Comparison of ENCODE assay signal across 8 cellular contexts in the genomic region with DNA sequence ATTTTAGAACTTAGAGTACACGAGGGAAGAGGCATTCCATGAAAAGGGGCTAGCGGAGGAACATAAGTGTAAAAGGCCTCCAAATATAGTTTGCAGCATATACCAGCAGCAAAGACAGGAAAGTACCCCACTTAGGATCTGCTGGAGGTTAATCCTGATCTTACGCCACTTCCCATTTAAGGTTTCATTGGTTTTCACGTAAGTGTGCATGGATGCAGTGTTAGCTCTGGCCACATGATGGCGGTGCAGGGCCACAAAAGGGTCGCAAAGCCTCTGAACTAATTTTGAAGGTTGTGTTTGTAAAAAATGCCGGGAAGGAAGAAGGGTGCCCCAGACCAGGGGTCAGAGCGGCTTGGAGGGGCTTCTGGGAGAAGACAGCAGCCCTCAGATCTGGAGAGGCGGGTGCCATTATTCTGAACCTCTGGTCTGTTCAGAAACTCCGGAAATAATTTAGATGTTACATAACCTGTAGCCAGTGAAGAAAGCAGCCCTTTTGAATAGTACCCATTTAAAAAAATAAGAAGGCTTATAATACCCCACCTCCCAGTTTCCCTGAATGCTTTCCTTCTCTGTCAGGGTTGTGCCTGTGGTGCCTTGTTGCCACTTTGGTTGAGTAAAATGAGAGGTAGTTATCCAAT. TPM values are rescaled to one million over a fixed set of nuclear protein-coding genes. Genes with fewer than 3 reads are reported as not detected.
A peak's percentile ranks its signal among the peaks of the same experiment; 100 is the strongest.
DNase-seq lines count a peak whose midpoint lies in the region; ATAC-seq, FAIRE-seq and TF ChIP-seq lines count a peak whose summit lies in the region.

No MANE protein-coding gene starts in this region.

- H3K9me3 ChIP-seq in A549 = no peaks in the 10 kb centered on the region
- no peaks in the 10 kb centered on the region for H3K9me3 ChIP-seq in skeletal muscle satellite cell (replicated peaks; ENCODE audit: low read length)

- H3K27ac Mint-ChIP-seq in T-helper 2 cell treated with Interferon-gamma antibody and Interleukin-4, amounts not matched to agents 5 μg/mL and 100 μg/mL, for 36 hours = no peak overlapping the region

- H3K4me3 ChIP-seq in A549 = no peak overlapping the region
- no peak overlapping the region for H3K4me3 ChIP-seq in brain microvascular endothelial cell (ENCODE audit: low read depth, low read length)
- peak overlapping the region; percentile 21 for H3K4me3 ChIP-seq in skeletal muscle satellite cell (ENCODE audit: low read length)

- H3K4me1 ChIP-seq in A549 = no peaks in the 10 kb centered on the region
- peaks cover 12% of the 10 kb centered on the region for H3K4me1 ChIP-seq in skeletal muscle satellite cell (ENCODE audit: control insufficient read depth, insufficient read depth, low read length)

- H3K27ac ChIP-seq in A549 (no peak overlapping the region), brain microvascular endothelial cell (no peak overlapping the region)

- H3K27me3 Mint-ChIP-seq in T-helper 2 cell treated with Interferon-gamma antibody and Interleukin-4, amounts not matched to agents 5 μg/mL and 100 μg/mL, for 36 hours (ENCODE audit: low read depth) = peaks cover 15% of the 10 kb centered on the region

- 1% methylated on average over 10 of the region's 10 CpGs for WGBS in A549 (ENCODE audit: missing lambda C conversion rate)

- no peaks in the 10 kb centered on the region for H3K9me3 Mint-ChIP-seq in T-helper 2 cell treated with Interferon-gamma antibody and Interleukin-4, amounts not matched to agents 5 μg/mL and 100 μg/mL, for 36 hours

- H3K4me1 Mint-ChIP-seq in T-helper 2 cell treated with Interferon-gamma antibody and Interleukin-4, amounts not matched to agents 5 μg/mL and 100 μg/mL, for 36 hours (ENCODE audit: low read depth) = peaks cover 6% of the 10 kb centered on the region

- DNase-seq in A549 (ENCODE audit: low read depth in 1 of 2, low spot score in 1 of 2) (peak; percentile 18 to 68), NCI-H1930 (lab: John Stamatoyannopoulos, UW) (peak; percentile 35 to 67), brain microvascular endothelial cell (peak; percentile 57), iPS-NIHi11 (ENCODE audit: low spot score) (peak; percentile 61)
- peak; percentile 42 for DNase-seq in T-helper 2 cell treated with Interferon-gamma antibody and Interleukin-4, amounts not matched to agents 5 μg/mL and 100 μg/mL, for 36 hours (ENCODE audit: low spot score)

- FAIRE-seq in A549 (lab: Jason Lieb, UNC) = peak; percentile 49

- peak; percentile 75 to 89; a peak in 5 of 6 replicates for ATAC-seq in A549
- ATAC-seq in GM18508 (IDR thresholded peaks at IDR 0.05; ENCODE audit: insufficient read depth, unreplicated experiment) = peak; percentile 64
- peak; percentile 74 for ATAC-seq in HG02973 (IDR thresholded peaks at IDR 0.05; ENCODE audit: unreplicated experiment)

- H3K27me3 ChIP-seq in brain microvascular endothelial cell (replicated peaks) = no peaks in the 10 kb centered on the region
- peaks cover 24% of the 10 kb centered on the region for H3K27me3 ChIP-seq in skeletal muscle satellite cell (ENCODE audit: control insufficient read depth, insufficient read depth, low read length)

- POLR2A ChIA-PET in A549 (lab: Yijun Ruan, JAX) = no interaction called here

- TF ChIP-seq CTCF in A549 (IDR thresholded peaks at IDR 0.05) = peak; percentile 91
- peak; percentile 97 for TF ChIP-seq CTCF in brain microvascular endothelial cell (IDR thresholded peaks at IDR 0.05; ENCODE audit: low read depth, low read length, missing control alignments)

- H3K4me3 Mint-ChIP-seq in T-helper 2 cell treated with Interferon-gamma antibody and Interleukin-4, amounts not matched to agents 5 μg/mL and 100 μg/mL, for 36 hours = peak overlapping the region; percentile 13

- H3K36me3 ChIP-seq in brain microvascular endothelial cell (replicated peaks) (no peaks in the 10 kb centered on the region), skeletal muscle satellite cell (ENCODE audit: insufficient read depth, low read length) (no peaks in the 10 kb centered on the region)

- peak; percentile 94 to 96 for TF ChIP-seq RAD21 in A549 (conservative IDR thresholded peaks at IDR 0.05 in 1 of 2, IDR thresholded peaks at IDR 0.05 in 1 of 2)

- in situ Hi-C loops in brain microvascular endothelial cell (cut with HindIII; ENCODE audit: low pct_ligation_motif_present, low sequenced_read_pairs) = no loop called here

- no peak for TF ChIP-seq POLR2A in A549 (IDR thresholded peaks at IDR 0.05; ENCODE audit: low read length)

- H3K36me3 Mint-ChIP-seq in T-helper 2 cell treated with Interferon-gamma antibody and Interleukin-4, amounts not matched to agents 5 μg/mL and 100 μg/mL, for 36 hours (ENCODE audit: low read depth) = no peaks in the 10 kb centered on the region

- CTCF ChIA-PET in A549 (lab: Yijun Ruan, JAX) = interaction anchor here (0.7 to 1.9 kb wide), 9 partner anchors 10 to 1911 kb away, joined by 3 to 10 read pairs (median 4); no protein-coding TSS in a partner anchor

- peak overlapping the region; percentile 64 for H3K4me2 ChIP-seq in A549
- H3K4me2 ChIP-seq in skeletal muscle satellite cell (ENCODE audit: low read length) = peak overlapping the region; percentile 64

- no peak for TF ChIP-seq EP300 in A549 (IDR thresholded peaks at IDR 0.05)

- H3K9ac ChIP-seq in skeletal muscle satellite cell (ENCODE audit: low read depth, low read length) = peak overlapping the region; percentile 34

TF ChIP-seq in A549, 52 proteins besides CTCF, POLR2A, EP300 and RAD21:
- peak; percentile 83 for TF ChIP-seq SMC3 (IDR thresholded peaks at IDR 0.05)
- no peak for TF ChIP-seq RFX5 (IDR thresholded peaks at IDR 0.05)

RNA-seq across cellular contexts. Expression of a gene that starts 59.5 kb away (rescaled TPM):
- polyA plus RNA-seq in A549 (2011; rRNA removed) (0.03 TPM in 1 of 2 replicates, not detected in the other), A549 (2017; fragmentation: RNase III; extraction: RNeasy Plus Mini Kit Qiagen cat#74134 plus additional on column Dnase treatment) (0.04 to 0.08 TPM (median 0.05 TPM) in 3 replicates)
- polyA plus RNA-seq in A549 (2012; cell fraction: cytosol; rRNA removed) = under 0.01 TPM in 1 of 2 replicates, not detected in the other
- under 0.01 TPM in 1 of 2 replicates, not detected in the other for polyA plus RNA-seq in A549 (2012; cell fraction: nucleus; rRNA removed)
- 0.04 and 0.05 TPM in 2 replicates for polyA minus RNA-seq in A549 (2011; rRNA and poly(A)+ RNA removed)
- 7.2 and 9.6 TPM in 2 replicates for total RNA-seq in skeletal muscle satellite cell (2012; rRNA removed)
